ENCODE assay signal across 1 cellular context in the genomic region with DNA sequence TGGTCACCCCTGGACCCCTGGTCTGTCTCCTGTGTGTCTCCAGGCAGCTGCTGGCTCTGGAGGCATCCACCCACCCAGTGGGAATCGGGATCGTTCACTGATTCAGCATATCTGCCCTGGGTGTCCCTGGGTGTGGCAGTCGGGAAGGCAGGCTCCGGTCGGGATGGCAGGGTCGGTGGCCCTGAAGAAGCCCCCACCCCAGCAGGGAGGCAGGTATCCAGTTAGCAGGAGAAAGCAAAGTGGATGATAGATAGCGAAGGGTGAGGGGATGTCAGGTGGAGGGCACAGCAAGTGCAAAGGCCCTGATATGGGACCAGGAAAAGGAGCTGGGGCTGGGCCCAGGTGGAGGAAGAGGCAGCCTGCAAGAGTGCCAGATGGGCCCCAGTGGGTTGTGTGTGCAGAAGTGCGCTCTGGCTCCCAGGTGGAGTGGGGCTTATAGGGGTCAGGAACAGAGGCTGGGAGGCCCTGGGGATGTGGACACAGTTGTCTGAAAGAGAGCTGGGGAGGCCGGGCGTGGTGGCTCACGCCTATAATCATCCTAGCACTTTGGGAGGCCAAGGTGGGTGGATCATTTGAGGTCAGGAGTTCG.
TF ChIP-seq lines count a peak whose summit lies in the region.

No MANE protein-coding gene starts in this region.

TF ChIP-seq in HepG2, 621 proteins besides CTCF, POLR2A, EP300 and RAD21:
- TF ChIP-seq, protein P1, sequence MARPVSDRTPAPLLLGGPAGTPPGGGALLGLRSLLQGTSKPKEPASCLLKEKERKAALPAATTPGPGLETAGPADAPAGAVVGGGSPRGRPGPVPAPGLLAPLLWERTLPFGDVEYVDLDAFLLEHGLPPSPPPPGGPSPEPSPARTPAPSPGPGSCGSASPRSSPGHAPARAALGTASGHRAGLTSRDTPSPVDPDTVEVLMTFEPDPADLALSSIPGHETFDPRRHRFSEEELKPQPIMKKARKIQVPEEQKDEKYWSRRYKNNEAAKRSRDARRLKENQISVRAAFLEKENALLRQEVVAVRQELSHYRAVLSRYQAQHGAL (CRISPR knock-in tag; IDR thresholded peaks at IDR 0.05; ENCODE audit: not compliant biosample characterization): no peak
- TF ChIP-seq ZBTB25 (CRISPR knock-in tag; IDR thresholded peaks at IDR 0.05) (no peak), TFDP2 (CRISPR knock-in tag; IDR thresholded peaks at IDR 0.05) (no peak), RNF2 (conservative IDR thresholded peaks at IDR 0.05; ENCODE audit: low read depth) (no peak), ZNF766 (CRISPR knock-in tag; IDR thresholded peaks at IDR 0.05; ENCODE audit: borderline replicate concordance) (no peak), ZNF678 (CRISPR knock-in tag; IDR thresholded peaks at IDR 0.05) (no peak), ZZZ3 (CRISPR knock-in tag; IDR thresholded peaks at IDR 0.05; ENCODE audit: borderline replicate concordance) (no peak)
